32 cellular contexts compared by ENCODE assay signal in genomic region chrX:131388293-131388692, GRCh38.
"Had no signal": no experiment of that assay in that cellular context is flagged by ENCODE, and none has a peak within 500 bp of the region (broad histone marks: within the 10 kb centered on the region; RNA-seq: fewer than 3 reads in every experiment).

No MANE protein-coding gene starts in this region.

- H3K27me3 ChIP-seq: adrenal gland, body of pancreas, brain microvascular endothelial cell had no signal

- H3K4me1 ChIP-seq: adrenal gland, body of pancreas, breast epithelium had no signal

- H3K27ac ChIP-seq: adrenal gland, body of pancreas, brain microvascular endothelial cell, breast epithelium, VCaP had no signal

- FAIRE-seq: astrocyte, colon, TTC549 had no signal

- H3K36me3 ChIP-seq: adrenal gland, brain microvascular endothelial cell, breast epithelium had no signal

- H3K9me3 ChIP-seq: body of pancreas had no signal

- H3K4me3 ChIP-seq: adrenal gland, body of pancreas, breast epithelium had no signal

- DNase-seq: activated B cell treated with CpG ODN at 0.5 μM for 24 hours; activated CD4-positive, alpha-beta memory T cell treated with anti-CD3 and anti-CD28 coated beads for 36 hours; activated CD4-positive, alpha-beta T cell treated with anti-CD3 and anti-CD28 coated beads for 4 hours; activated CD4-positive, alpha-beta T cell treated with anti-CD3 and anti-CD28 coated beads, Interleukin-2, amount 10 ng/mL, durations not matched to agents 24 days and 14 days; activated CD4-positive, alpha-beta T cell treated with anti-CD3 and anti-CD28 coated beads, Interleukin-2, amount 50 U/mL, for 1 hour; activated CD4-positive, alpha-beta T cell treated with anti-CD3 and anti-CD28 coated beads, Interleukin-2, amount 50 U/mL, for 4 hours; activated CD4-positive, CD25-positive, alpha-beta regulatory T cell treated with anti-CD3 and anti-CD28 coated beads, Interleukin-2, amount 50 U/mL, for 72 hours; activated CD8-positive, alpha-beta memory T cell treated with anti-CD3 and anti-CD28 coated beads, Interleukin-2, amount 50 U/mL, for 4 hours; activated CD8-positive, alpha-beta T cell treated with anti-CD3 and anti-CD28 coated beads for 36 hours; activated effector memory CD4-positive, alpha-beta T cell treated with anti-CD3 and anti-CD28 coated beads, Interleukin-2, amount 50 U/mL, for 16 hours; activated gamma-delta T cell treated with Interleukin-2 at 50 U/mL for 16 hours; activated naive CD4-positive, alpha-beta T cell; activated naive CD4-positive, alpha-beta T cell treated with anti-CD3 and anti-CD28 coated beads for 36 hours; activated naive CD4-positive, alpha-beta T cell treated with anti-CD3 and anti-CD28 coated beads, Interleukin-2, amount 50 U/mL, for 16 hours; activated naive CD8-positive, alpha-beta T cell treated with anti-CD3 and anti-CD28 coated beads for 36 hours; activated T-cell treated with anti-CD3 and anti-CD28 coated beads for 4 hours; activated T-cell treated with anti-CD3 and anti-CD28 coated beads, Interleukin-2, amount 50 U/mL, for 1 hour; activated T-cell treated with anti-CD3 and anti-CD28 coated beads, Interleukin-2, amount 50 U/mL, for 4 hours; activated T-cell treated with anti-CD3 and anti-CD28 coated beads, Interleukin-2, amount 50 U/mL, for 72 hours; adrenal gland; amniotic stem cell; aorta; body of pancreas; brain microvascular endothelial cell; central memory CD4-positive, alpha-beta T cell; T-helper 2 cell; T-helper 9 cell had no signal
